In the genomic region with DNA sequence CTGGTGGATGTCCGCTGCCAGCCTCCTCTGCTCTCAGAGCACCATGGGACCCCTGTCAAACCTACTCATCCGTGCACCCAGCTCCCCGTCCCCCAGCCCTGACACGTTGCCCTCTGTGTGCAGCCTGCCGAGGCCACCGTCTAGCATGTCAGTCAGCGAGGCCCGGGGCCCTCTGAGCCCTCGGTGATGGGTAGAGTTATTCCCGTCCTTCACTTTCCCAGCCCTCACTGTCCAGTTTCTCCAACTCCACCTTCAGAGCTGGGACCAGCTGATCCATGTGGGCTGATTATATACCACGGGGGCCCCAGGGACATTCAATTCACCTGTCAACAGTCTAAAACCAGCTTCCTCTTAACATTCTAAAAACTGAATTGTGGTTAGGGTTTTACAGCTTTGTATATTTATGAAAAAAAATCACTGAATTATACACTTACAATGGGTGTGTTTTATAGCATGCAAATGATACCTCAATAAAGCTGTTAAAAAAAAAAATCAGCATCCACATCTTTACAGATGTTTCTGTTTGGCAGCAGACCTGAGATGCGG, we compare ENCODE assay signal across 13 cellular contexts.
DNase-seq lines count a peak whose midpoint lies in the region; ATAC-seq and TF ChIP-seq lines count a peak whose summit lies in the region.
"Had no signal": no experiment of that assay in that cellular context is flagged by ENCODE, and none has a peak within 500 bp of the region (broad histone marks: within the 10 kb centered on the region; RNA-seq: fewer than 3 reads in every experiment).

No MANE protein-coding gene starts in this region.

- 0 out of 2 replicates have a peak, but pooled peaks cover 3% of the 10 kb centered on the region for H3K79me2 ChIP-seq in PC-9 (ENCODE audit: low read depth)

- H3K27me3 Mint-ChIP-seq in activated T-cell treated with anti-CD3 and anti-CD28 coated beads, Interleukin-2, amount 50 U/mL, for 4 hours (ENCODE audit: low read depth): no peaks in the 10 kb centered on the region
- H3K27me3 Mint-ChIP-seq in activated T-helper 2 cell treated with anti-CD3 and anti-CD28 coated beads, Interferon-gamma antibody, Interleukin-2, Interleukin-4, amounts not matched to agents 10 μg/mL and 5 μg/mL and 100 μg/mL, durations not matched to agents 14 hours and 24 hours and 36 hours (ENCODE audit: low read depth): no peaks in the 10 kb centered on the region

- H3F3A ChIP-seq in PC-9 (ENCODE audit: insufficient read depth, low read depth): peaks cover 9% of the 10 kb centered on the region; the same call in 1 of the 2 replicates

- H3K27ac ChIP-seq in PC-9: no peak overlapping the region
- H3K27ac ChIP-seq: brain microvascular endothelial cell had no signal

- no peak for TF ChIP-seq CTCF in PC-9 (conservative IDR thresholded peaks at IDR 0.05)

- no peaks in the 10 kb centered on the region for H3K27me3 ChIP-seq in PC-9 (ENCODE audit: insufficient read depth, low read depth)
- H3K27me3 ChIP-seq: brain microvascular endothelial cell had no signal

- H3K4me1 ChIP-seq in PC-9 (replicated peaks; ENCODE audit: insufficient read depth): peaks cover 9% of the 10 kb centered on the region

- H3K4me3 ChIP-seq in PC-9: no peak overlapping the region

- H3K27ac Mint-ChIP-seq in activated T-helper 2 cell treated with anti-CD3 and anti-CD28 coated beads, Interferon-gamma antibody, Interleukin-2, Interleukin-4, amounts not matched to agents 10 μg/mL and 5 μg/mL and 100 μg/mL, durations not matched to agents 14 hours and 24 hours and 36 hours: peak overlapping the region; percentile 29
- peak overlapping the region; percentile 97 for H3K27ac Mint-ChIP-seq in stimulated activated effector memory CD8-positive, alpha-beta T cell treated with anti-CD3 and anti-CD28 coated beads, Interleukin-12 subunit alpha, Interleukin-12 subunit beta, amount 100 ng/mL, for 72 hours

- H3K4me3 Mint-ChIP-seq in activated T-cell treated with anti-CD3 and anti-CD28 coated beads, Interleukin-2, amount 50 U/mL, for 4 hours: peak overlapping the region; percentile 68
- peak overlapping the region; percentile 37 for H3K4me3 Mint-ChIP-seq in activated T-helper 2 cell treated with anti-CD3 and anti-CD28 coated beads, Interferon-gamma antibody, Interleukin-2, Interleukin-4, amounts not matched to agents 10 μg/mL and 5 μg/mL and 100 μg/mL, durations not matched to agents 14 hours and 24 hours and 36 hours (ENCODE audit: low read depth)
- peak overlapping the region; percentile 82 for H3K4me3 Mint-ChIP-seq in stimulated activated effector memory CD8-positive, alpha-beta T cell treated with anti-CD3 and anti-CD28 coated beads, Interleukin-12 subunit alpha, Interleukin-12 subunit beta, amount 100 ng/mL, for 72 hours

- peaks cover 39% of the 10 kb centered on the region for H3K36me3 Mint-ChIP-seq in activated T-cell treated with anti-CD3 and anti-CD28 coated beads, Interleukin-2, amount 50 U/mL, for 4 hours (ENCODE audit: insufficient read depth)
- peaks cover 65% of the 10 kb centered on the region for H3K36me3 Mint-ChIP-seq in activated T-helper 2 cell treated with anti-CD3 and anti-CD28 coated beads, Interferon-gamma antibody, Interleukin-2, Interleukin-4, amounts not matched to agents 10 μg/mL and 5 μg/mL and 100 μg/mL, durations not matched to agents 14 hours and 24 hours and 36 hours (ENCODE audit: low read depth)
- peaks cover 95% of the 10 kb centered on the region for H3K36me3 Mint-ChIP-seq in stimulated activated effector memory CD8-positive, alpha-beta T cell treated with anti-CD3 and anti-CD28 coated beads, Interleukin-12 subunit alpha, Interleukin-12 subunit beta, amount 100 ng/mL, for 72 hours

- no TSS peak for BruUV-seq in PC-9 (replicated peaks; lab: Mats Ljungman, UMichigan)

- H2AFZ ChIP-seq in PC-9: no peak overlapping the region

- no peak for DNase-seq in activated T-cell treated with anti-CD3 and anti-CD28 coated beads, Interleukin-2, amount 50 U/mL, for 4 hours
- DNase-seq in activated T-cell treated with anti-CD3 and anti-CD28 coated beads, Interleukin-2, amount 50 U/mL, for 48 hours: no peak
- no peak for DNase-seq in activated T-helper 2 cell treated with anti-CD3 and anti-CD28 coated beads, Interferon-gamma antibody, Interleukin-2, Interleukin-4, amounts not matched to agents 10 μg/mL and 5 μg/mL and 100 μg/mL, durations not matched to agents 14 hours and 24 hours and 36 hours (ENCODE audit: low spot score)
- DNase-seq in stimulated activated effector memory CD8-positive, alpha-beta T cell treated with anti-CD3 and anti-CD28 coated beads, Interleukin-12 subunit alpha, Interleukin-12 subunit beta, amount 100 ng/mL, for 72 hours (ENCODE audit: low spot score in 2 of 2): no peak
- DNase-seq in PC-9: no peak
- no peak for DNase-seq in NCI-H82 treated with DMSO at 0.1 percent for 48 hours (lab: John Stamatoyannopoulos, UW; ENCODE audit: unreplicated experiment)
- DNase-seq in NCI-H2227 treated with DMSO at 0.1 percent for 48 hours (lab: John Stamatoyannopoulos, UW): no peak
- DNase-seq: ACHN; activated CD4-positive, alpha-beta T cell treated with anti-CD3 and anti-CD28 coated beads, Interleukin-2, amount 50 U/mL, for 48 hours; brain microvascular endothelial cell; NCI-H2081 treated with DMSO at 0.1 percent for 48 hours; Right ventricle myocardium superior had no signal

- H3K4me2 ChIP-seq in PC-9: no peak overlapping the region

- no peaks in the 10 kb centered on the region for H3K36me3 ChIP-seq in PC-9 (ENCODE audit: low read depth)
- H3K36me3 ChIP-seq: brain microvascular endothelial cell had no signal

- no peaks in the 10 kb centered on the region for H3K9me3 ChIP-seq in PC-9 (ENCODE audit: insufficient read depth, low read depth)

- intact Hi-C loops in activated T-helper 2 cell treated with anti-CD3 and anti-CD28 coated beads, Interferon-gamma antibody, Interleukin-2, Interleukin-4, amounts not matched to agents 10 μg/mL and 5 μg/mL and 100 μg/mL, durations not matched to agents 14 hours and 24 hours and 36 hours (cut with micrococcal nuclease): no loop called here
- intact Hi-C loops in PC-9 (cut with micrococcal nuclease; ENCODE audit: unreplicated experiment): no loop called here

- H3K9me2 ChIP-seq in PC-9 (ENCODE audit: insufficient read depth): no peaks in the 10 kb centered on the region

- peaks cover 90% of the 10 kb centered on the region for H3K4me1 Mint-ChIP-seq in activated T-cell treated with anti-CD3 and anti-CD28 coated beads, Interleukin-2, amount 50 U/mL, for 4 hours (ENCODE audit: low read depth)
- H3K4me1 Mint-ChIP-seq in activated T-helper 2 cell treated with anti-CD3 and anti-CD28 coated beads, Interferon-gamma antibody, Interleukin-2, Interleukin-4, amounts not matched to agents 10 μg/mL and 5 μg/mL and 100 μg/mL, durations not matched to agents 14 hours and 24 hours and 36 hours (ENCODE audit: low read depth): peaks cover 73% of the 10 kb centered on the region
- H3K4me1 Mint-ChIP-seq in stimulated activated effector memory CD8-positive, alpha-beta T cell treated with anti-CD3 and anti-CD28 coated beads, Interleukin-12 subunit alpha, Interleukin-12 subunit beta, amount 100 ng/mL, for 72 hours: peaks cover 94% of the 10 kb centered on the region

- H3K9me3 Mint-ChIP-seq in activated T-cell treated with anti-CD3 and anti-CD28 coated beads, Interleukin-2, amount 50 U/mL, for 4 hours: no peaks in the 10 kb centered on the region
- no peaks in the 10 kb centered on the region for H3K9me3 Mint-ChIP-seq in activated T-helper 2 cell treated with anti-CD3 and anti-CD28 coated beads, Interferon-gamma antibody, Interleukin-2, Interleukin-4, amounts not matched to agents 10 μg/mL and 5 μg/mL and 100 μg/mL, durations not matched to agents 14 hours and 24 hours and 36 hours
- no peaks in the 10 kb centered on the region for H3K9me3 Mint-ChIP-seq in stimulated activated effector memory CD8-positive, alpha-beta T cell treated with anti-CD3 and anti-CD28 coated beads, Interleukin-12 subunit alpha, Interleukin-12 subunit beta, amount 100 ng/mL, for 72 hours

- POLR2A ChIA-PET in PC-9 (lab: Charles Lee; ENCODE audit: unreplicated experiment): no interaction called here

- no peak for ATAC-seq in activated T-cell treated with anti-CD3 and anti-CD28 coated beads, Interleukin-2, amount 50 U/mL, for 4 hours
- ATAC-seq in HG03159 (IDR thresholded peaks at IDR 0.05; ENCODE audit: unreplicated experiment): peak; percentile 41
- ATAC-seq in stimulated activated effector memory CD8-positive, alpha-beta T cell treated with anti-CD3 and anti-CD28 coated beads, Interleukin-12 subunit alpha, Interleukin-12 subunit beta, amount 100 ng/mL, for 72 hours: no peak

- no peaks in the 10 kb centered on the region for H4K20me1 ChIP-seq in PC-9 (ENCODE audit: insufficient read depth)

- CTCF ChIA-PET in PC-9 (lab: Charles Lee): no interaction called here
